8 cellular contexts compared by ENCODE assay signal in the genomic region with DNA sequence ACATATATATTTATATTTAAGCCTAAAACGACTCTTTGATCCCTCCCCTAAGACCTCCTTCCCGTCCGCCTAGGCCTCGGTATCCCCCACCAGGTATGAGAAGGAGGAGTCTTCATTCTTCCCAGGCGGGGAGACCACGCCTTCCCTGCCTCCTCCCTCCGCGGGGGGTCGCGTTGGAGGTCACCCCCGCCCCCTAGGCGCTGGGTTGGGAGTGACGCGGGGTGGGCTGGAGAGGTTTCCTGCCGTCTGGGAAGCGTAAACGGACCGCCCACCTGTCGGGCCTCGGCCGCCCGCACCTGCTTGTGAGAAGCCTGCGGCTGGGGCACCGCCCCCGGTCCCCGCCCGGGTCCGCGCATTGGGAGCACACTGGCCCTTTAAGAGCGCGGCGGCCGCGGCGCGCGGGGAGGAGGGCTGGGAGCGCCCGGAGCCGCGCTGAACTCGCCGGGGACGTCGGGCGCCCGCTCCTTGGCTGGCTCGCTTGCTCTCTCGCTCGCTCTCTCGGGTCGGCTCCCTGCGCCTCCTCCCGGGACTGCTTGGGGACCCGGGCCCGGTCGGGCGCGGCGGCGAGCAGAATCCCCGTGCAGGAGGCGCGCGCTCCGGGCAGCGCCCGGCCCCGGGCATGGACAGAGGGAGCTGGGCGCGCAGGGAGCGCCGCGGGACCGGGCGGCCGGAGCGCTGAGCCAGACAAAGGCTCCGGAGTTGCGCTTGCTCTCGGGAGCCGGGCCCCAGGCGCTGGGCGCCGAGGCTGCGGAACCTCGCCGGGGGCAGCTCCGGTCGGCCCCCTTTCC. TPM values are rescaled to one million over a fixed set of nuclear protein-coding genes. Genes with fewer than 3 reads are reported as not detected.
DNase-seq lines count a peak whose midpoint lies in the region; ATAC-seq and TF ChIP-seq lines count a peak whose summit lies in the region.

A gene (plus strand): TSS at position 404 of the 788 bp plus-strand sequence. CDS start 597 bp downstream, outside the sequence.

- no peak for TF ChIP-seq CTCF in activated CD8-positive, alpha-beta T cell treated with anti-CD3 and anti-CD28 coated beads for 36 hours (IDR thresholded peaks at IDR 0.05)

- H3K36me3 Mint-ChIP-seq in activated CD8-positive, alpha-beta T cell treated with anti-CD3 and anti-CD28 coated beads for 36 hours (ENCODE audit: low read depth): no peaks in the 10 kb centered on the region
- peaks cover 3% of the 10 kb centered on the region for H3K36me3 Mint-ChIP-seq in effector memory CD8-positive, alpha-beta T cell (ENCODE audit: insufficient read depth)
- H3K36me3 Mint-ChIP-seq in memory B cell: peaks cover 1% of the 10 kb centered on the region

- DNase-seq in NCI-H460 (ENCODE audit: extremely low read depth, low read depth): peak; percentile 58
- peak; percentile 73 for DNase-seq in activated CD8-positive, alpha-beta T cell treated with anti-CD3 and anti-CD28 coated beads for 36 hours
- peak; percentile 33 to 41 (median 41) for DNase-seq in effector memory CD8-positive, alpha-beta T cell
- peak; percentile 22 to 54 for DNase-seq in memory B cell (ENCODE audit: low spot score in 2 of 2)
- peak; percentile 26 for DNase-seq in stimulated activated CD8-positive, alpha-beta memory T cell treated with anti-CD3 and anti-CD28 coated beads, Interleukin-12 subunit alpha, Interleukin-12 subunit beta, amount 100 ng/mL, for 24 hours (ENCODE audit: extremely low read depth)

- POLR2A ChIA-PET in activated CD8-positive, alpha-beta T cell treated with anti-CD3 and anti-CD28 coated beads for 36 hours (lab: Charles Lee): interaction anchor here (0.9 to 1.3 kb wide), 2 partner anchors 102 to 105 kb away, joined by 3 read pairs; no protein-coding TSS in a partner anchor

- H3K4me1 Mint-ChIP-seq in activated CD8-positive, alpha-beta T cell treated with anti-CD3 and anti-CD28 coated beads for 36 hours (ENCODE audit: low read depth): peaks cover 11% of the 10 kb centered on the region
- peaks cover 14% of the 10 kb centered on the region in 2 donors for H3K4me1 Mint-ChIP-seq in effector memory CD8-positive, alpha-beta T cell (ENCODE audit: low read depth in 2 of 2)
- peaks cover 9% of the 10 kb centered on the region for H3K4me1 Mint-ChIP-seq in memory B cell

- H3K9me3 Mint-ChIP-seq in activated CD8-positive, alpha-beta T cell treated with anti-CD3 and anti-CD28 coated beads for 36 hours: no peaks in the 10 kb centered on the region
- H3K9me3 Mint-ChIP-seq in effector memory CD8-positive, alpha-beta T cell: no peaks in the 10 kb centered on the region
- no peaks in the 10 kb centered on the region for H3K9me3 Mint-ChIP-seq in memory B cell

- CTCF ChIA-PET in activated CD8-positive, alpha-beta T cell treated with anti-CD3 and anti-CD28 coated beads for 36 hours (lab: Charles Lee): interaction anchor here (0.8 to 3.2 kb wide), 5 partner anchors 9 to 104 kb away, joined by 3 to 16 read pairs (median 6); a partner anchor contains a TSS

- H3K4me3 Mint-ChIP-seq in activated CD8-positive, alpha-beta T cell treated with anti-CD3 and anti-CD28 coated beads for 36 hours: peak within 1 kb of the TSS; percentile 75
- H3K4me3 Mint-ChIP-seq in effector memory CD8-positive, alpha-beta T cell: peak within 1 kb of the TSS; percentile 87 to 94
- peak within 1 kb of the TSS; percentile 84 for H3K4me3 Mint-ChIP-seq in memory B cell

- peak; percentile 52 for ATAC-seq in HG02763 (IDR thresholded peaks at IDR 0.05; ENCODE audit: unreplicated experiment)
- ATAC-seq in activated CD8-positive, alpha-beta T cell treated with anti-CD3 and anti-CD28 coated beads for 36 hours: peak; percentile 69
- peak; percentile 76 for ATAC-seq in effector memory CD8-positive, alpha-beta T cell (replicated peaks)
- peak; percentile 80 for ATAC-seq in memory B cell (ENCODE audit: low read depth)
- ATAC-seq in HG02973 (IDR thresholded peaks at IDR 0.05; ENCODE audit: unreplicated experiment): no peak

- peaks cover 5% of the 10 kb centered on the region for H3K27me3 Mint-ChIP-seq in activated CD8-positive, alpha-beta T cell treated with anti-CD3 and anti-CD28 coated beads for 36 hours
- H3K27me3 Mint-ChIP-seq in effector memory CD8-positive, alpha-beta T cell: peaks cover 14 to 26% of the 10 kb centered on the region in 2 donors
- peaks cover 18% of the 10 kb centered on the region for H3K27me3 Mint-ChIP-seq in memory B cell

- intact Hi-C loops in activated CD8-positive, alpha-beta T cell treated with anti-CD3 and anti-CD28 coated beads for 36 hours (cut with micrococcal nuclease): loop anchor here (10.0 kb wide), 1 partner anchor 279 kb away; no protein-coding TSS in a partner anchor

- peak within 1 kb of the TSS; percentile 62; the same call in 1 of the 2 replicates for H3K4me3 ChIP-seq in GM08714 (ENCODE audit: low read length)

- peak within 1 kb of the TSS; percentile 72 for H3K27ac Mint-ChIP-seq in activated CD8-positive, alpha-beta T cell treated with anti-CD3 and anti-CD28 coated beads for 36 hours
- H3K27ac Mint-ChIP-seq in effector memory CD8-positive, alpha-beta T cell: peak within 1 kb of the TSS; percentile 88 to 90
- H3K27ac Mint-ChIP-seq in memory B cell: peak within 1 kb of the TSS; percentile 35

RNA-seq across cellular contexts. Expression of the gene that starts here (rescaled TPM):
- total RNA-seq in NCI-H460 (2014; rRNA removed; shearing (Covaris generic)): 4.0 and 4.8 TPM in 2 replicates
- 11.8 and 11.9 TPM in 2 replicates for polyA plus RNA-seq in NCI-H460 (2014; cell fraction: nucleus; rRNA removed)
- total RNA-seq in activated CD8-positive, alpha-beta T cell treated with anti-CD3 and anti-CD28 coated beads for 36 hours: under 1 TPM; 0.25 to 0.63 TPM

Comparison
In these comparisons a context has a peak if more than half of its experiments do, and no peak if none do; other contexts are left out.
1. Peak in DNase-seq and ATAC-seq in activated CD8-positive, alpha-beta T cell treated with anti-CD3 and anti-CD28 coated beads for 36 hours; RNA of the gene not detected or under 1 TPM.
2. H3K27ac Mint-ChIP-seq: peak in every context shown above with its lines; median percentile 89 in effector memory CD8-positive, alpha-beta T cell; 72 in activated CD8-positive, alpha-beta T cell treated with anti-CD3 and anti-CD28 coated beads for 36 hours; 35 in memory B cell.